ENCODE assay signal across 1 cellular context in the genomic region with DNA sequence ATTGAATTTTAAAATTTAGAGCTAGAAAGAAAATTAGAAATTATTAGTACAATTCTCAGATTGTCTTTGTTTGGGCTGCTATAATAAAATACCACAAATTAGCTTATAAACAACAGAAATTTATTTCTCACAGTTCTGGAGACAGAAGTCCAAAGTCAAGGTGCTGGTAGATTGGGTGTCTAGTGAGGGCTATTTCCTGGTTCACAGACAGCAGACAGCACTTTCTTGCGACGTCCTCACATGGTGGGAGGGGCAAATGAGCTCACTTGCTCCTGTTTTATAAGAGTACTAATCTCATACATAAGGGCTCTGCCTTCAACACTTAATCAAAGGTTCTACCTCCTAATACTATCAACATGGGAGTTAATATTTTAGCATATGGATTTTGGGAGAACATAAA.
TF ChIP-seq lines count a peak whose summit lies in the region.

No MANE protein-coding gene starts in this region.

TF ChIP-seq in PFSK-1, 5 proteins besides CTCF, POLR2A, EP300 and RAD21 (continued from another document):
- TF ChIP-seq, protein P1, sequence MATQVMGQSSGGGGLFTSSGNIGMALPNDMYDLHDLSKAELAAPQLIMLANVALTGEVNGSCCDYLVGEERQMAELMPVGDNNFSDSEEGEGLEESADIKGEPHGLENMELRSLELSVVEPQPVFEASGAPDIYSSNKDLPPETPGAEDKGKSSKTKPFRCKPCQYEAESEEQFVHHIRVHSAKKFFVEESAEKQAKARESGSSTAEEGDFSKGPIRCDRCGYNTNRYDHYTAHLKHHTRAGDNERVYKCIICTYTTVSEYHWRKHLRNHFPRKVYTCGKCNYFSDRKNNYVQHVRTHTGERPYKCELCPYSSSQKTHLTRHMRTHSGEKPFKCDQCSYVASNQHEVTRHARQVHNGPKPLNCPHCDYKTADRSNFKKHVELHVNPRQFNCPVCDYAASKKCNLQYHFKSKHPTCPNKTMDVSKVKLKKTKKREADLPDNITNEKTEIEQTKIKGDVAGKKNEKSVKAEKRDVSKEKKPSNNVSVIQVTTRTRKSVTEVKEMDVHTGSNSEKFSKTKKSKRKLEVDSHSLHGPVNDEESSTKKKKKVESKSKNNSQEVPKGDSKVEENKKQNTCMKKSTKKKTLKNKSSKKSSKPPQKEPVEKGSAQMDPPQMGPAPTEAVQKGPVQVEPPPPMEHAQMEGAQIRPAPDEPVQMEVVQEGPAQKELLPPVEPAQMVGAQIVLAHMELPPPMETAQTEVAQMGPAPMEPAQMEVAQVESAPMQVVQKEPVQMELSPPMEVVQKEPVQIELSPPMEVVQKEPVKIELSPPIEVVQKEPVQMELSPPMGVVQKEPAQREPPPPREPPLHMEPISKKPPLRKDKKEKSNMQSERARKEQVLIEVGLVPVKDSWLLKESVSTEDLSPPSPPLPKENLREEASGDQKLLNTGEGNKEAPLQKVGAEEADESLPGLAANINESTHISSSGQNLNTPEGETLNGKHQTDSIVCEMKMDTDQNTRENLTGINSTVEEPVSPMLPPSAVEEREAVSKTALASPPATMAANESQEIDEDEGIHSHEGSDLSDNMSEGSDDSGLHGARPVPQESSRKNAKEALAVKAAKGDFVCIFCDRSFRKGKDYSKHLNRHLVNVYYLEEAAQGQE (IDR thresholded peaks at IDR 0.05; ENCODE audit: insufficient read depth in 1 of 2, low read depth in 2 of 2, low read length in 2 of 2) = peak in 1 of 2 experiments; percentile 39; a peak in 1 of 4 replicates
- TF ChIP-seq TAF1 (IDR thresholded peaks at IDR 0.05; ENCODE audit: borderline replicate concordance, insufficient read depth, low read length) = peak; percentile 87; the same call in 1 of the 2 replicates
